Comparison of ENCODE assay signal across 25 cellular contexts in genomic region chr16:68939921-68940320, GRCh38.
"Had no signal": no experiment of that assay in that cellular context is flagged by ENCODE, and none has a peak within 500 bp of the region (broad histone marks: within the 10 kb centered on the region; RNA-seq: fewer than 3 reads in every experiment).

No MANE protein-coding gene starts in this region.

- FAIRE-seq: endothelial cell of umbilical vein, islet of Langerhans, pancreas had no signal

- H3K4me1 Mint-ChIP-seq: naive thymus-derived CD8-positive, alpha-beta T cell; stimulated activated effector memory CD8-positive, alpha-beta T cell treated with anti-CD3 and anti-CD28 coated beads, Interleukin-12 subunit alpha, Interleukin-12 subunit beta, amount 100 ng/mL, for 72 hours had no signal

- H3K27ac Mint-ChIP-seq: stimulated activated effector memory CD8-positive, alpha-beta T cell treated with anti-CD3 and anti-CD28 coated beads, Interleukin-12 subunit alpha, Interleukin-12 subunit beta, amount 100 ng/mL, for 72 hours had no signal

- H3K4me1 ChIP-seq: heart right ventricle, left lung, stomach had no signal

- ATAC-seq: heart right ventricle; left cardiac atrium; left lung; naive thymus-derived CD8-positive, alpha-beta T cell; pancreas; sciatic nerve; stimulated activated effector memory CD8-positive, alpha-beta T cell treated with anti-CD3 and anti-CD28 coated beads, Interleukin-12 subunit alpha, Interleukin-12 subunit beta, amount 100 ng/mL, for 72 hours had no signal

- H3K4me2 ChIP-seq: smooth muscle cell had no signal

- H3K4me3 Mint-ChIP-seq: naive thymus-derived CD8-positive, alpha-beta T cell; stimulated activated effector memory CD8-positive, alpha-beta T cell treated with anti-CD3 and anti-CD28 coated beads, Interleukin-12 subunit alpha, Interleukin-12 subunit beta, amount 100 ng/mL, for 72 hours had no signal

- H3K4me3 ChIP-seq: coronary artery, esophagus muscularis mucosa, heart right ventricle, left lung, pancreas, smooth muscle cell, stomach, thyroid gland had no signal

- H3K9me3 Mint-ChIP-seq: stimulated activated effector memory CD8-positive, alpha-beta T cell treated with anti-CD3 and anti-CD28 coated beads, Interleukin-12 subunit alpha, Interleukin-12 subunit beta, amount 100 ng/mL, for 72 hours had no signal

- H3K9me3 ChIP-seq: esophagus muscularis mucosa, neutrophil, pancreas, thyroid gland had no signal

- H3K27me3 ChIP-seq: esophagus muscularis mucosa, heart right ventricle, left lung, neutrophil, pancreas, stomach, thyroid gland had no signal

- H3K36me3 ChIP-seq: neutrophil, pancreas, thyroid gland had no signal

- H3K27me3 Mint-ChIP-seq: naive thymus-derived CD8-positive, alpha-beta T cell had no signal

- H3K27ac ChIP-seq: coronary artery, esophagus muscularis mucosa, heart right ventricle, left lung, neutrophil, pancreas, stomach, thyroid gland had no signal

- DNase-seq: dermis blood vessel endothelial cell; effector memory CD4-positive, alpha-beta T cell; foreskin melanocyte; glutamatergic neuron; heart right ventricle; hippocampal formation; left cardiac atrium; left lung; mesendoderm; naive thymus-derived CD8-positive, alpha-beta T cell; pancreas; stimulated activated CD4-positive, alpha-beta T cell treated with anti-CD3 and anti-CD28 coated beads, Interleukin-2, amount 100 ng/mL, for 24 hours; stimulated activated CD4-positive, alpha-beta T cell treated with anti-CD3 and anti-CD28 coated beads, Interleukin-4, amount 100 ng/mL, for 24 hours; stimulated activated naive CD4-positive, alpha-beta T cell treated with Interleukin-2 at 50 U/mL for 16 hours; stomach; thyroid gland; trophoblast cell had no signal
